ENCODE assay signal across 11 cellular contexts in genomic region chr2:187658952-187659525, GRCh38.
DNase-seq lines count a peak whose midpoint lies in the region; ATAC-seq and TF ChIP-seq lines count a peak whose summit lies in the region.
"Had no signal": no experiment of that assay in that cellular context is flagged by ENCODE, and none has a peak within 500 bp of the region (broad histone marks: within the 10 kb centered on the region; RNA-seq: fewer than 3 reads in every experiment).

No MANE protein-coding gene starts in this region.

- H3K4me3 ChIP-seq in AG04450 (ENCODE audit: low read depth, low read length) (no peak overlapping the region), GM23338 (no peak overlapping the region), fibroblast of villous mesenchyme (ENCODE audit: low read depth, low read length) (no peak overlapping the region), sigmoid colon (no peak overlapping the region)
- H3K4me3 ChIP-seq: esophagus muscularis mucosa had no signal

- 0 out of 2 replicates have a peak, but pooled peaks cover 3% of the 10 kb centered on the region for H4K20me1 ChIP-seq in GM23338 (replicated peaks; ENCODE audit: insufficient read depth)

- H3K36me3 ChIP-seq in GM23338 (ENCODE audit: insufficient read depth) = peaks cover 17% of the 10 kb centered on the region
- H3K36me3 ChIP-seq in sigmoid colon = no peaks in the 10 kb centered on the region
- H3K36me3 ChIP-seq: esophagus muscularis mucosa had no signal

- intact Hi-C loops in sigmoid colon (cut with DNase I) = no loop called here

- H3K27ac Mint-ChIP-seq in GM23338 = no peak overlapping the region
- H3K27ac Mint-ChIP-seq: activated B cell treated with CpG ODN at 0.5 μM for 24 hours had no signal

- peaks cover 9% of the 10 kb centered on the region; the same call in 2 of the 3 replicates for H3K9me3 Mint-ChIP-seq in GM23338
- H3K9me3 Mint-ChIP-seq: activated B cell treated with CpG ODN at 0.5 μM for 24 hours had no signal

- TF ChIP-seq POLR2A in sigmoid colon (IDR thresholded peaks at IDR 0.05) = no peak

- peak; percentile 6 for DNase-seq in AG04450 (ENCODE audit: low read depth, low spot score)
- peak; percentile 80 for DNase-seq in GM23338 (ENCODE audit: low spot score)
- peak; percentile 49 for DNase-seq in OCI-M1 (lab: John Stamatoyannopoulos, UW)
- peak; percentile 43 for DNase-seq in fibroblast of villous mesenchyme (ENCODE audit: low read depth)
- no peak for DNase-seq in sigmoid colon
- no peak for DNase-seq in superior temporal gyrus (ENCODE audit: extremely low spot score)
- DNase-seq: activated B cell treated with CpG ODN at 0.5 μM for 24 hours, DMS153 had no signal

- peaks cover 9% of the 10 kb centered on the region for H3K9me2 ChIP-seq in GM23338 (ENCODE audit: insufficient read depth)

- 0 out of 2 replicates have a peak, but pooled peaks cover 5% of the 10 kb centered on the region for H3K79me2 ChIP-seq in GM23338 (replicated peaks; ENCODE audit: insufficient read depth)

- no peak overlapping the region for H3K4me2 ChIP-seq in GM23338

- H3K9me3 ChIP-seq in AG04450 (ENCODE audit: control insufficient read depth, insufficient read depth, low read length) = no peaks in the 10 kb centered on the region
- no peaks in the 10 kb centered on the region for H3K9me3 ChIP-seq in sigmoid colon
- H3K9me3 ChIP-seq: esophagus muscularis mucosa had no signal

- peak; percentile 91 for ATAC-seq in GM23338
- no peak for ATAC-seq in HG03469 (IDR thresholded peaks at IDR 0.05; ENCODE audit: unreplicated experiment)
- ATAC-seq in GM18517 (IDR thresholded peaks at IDR 0.05; ENCODE audit: unreplicated experiment) = no peak

- TF ChIP-seq CTCF in AG04450 (IDR thresholded peaks at IDR 0.05; ENCODE audit: low read depth, low read length) (peak; percentile 69), GM23338 (conservative IDR thresholded peaks at IDR 0.05; ENCODE audit: low read depth in 2 of 2) (peak; percentile 75 to 78), fibroblast of villous mesenchyme (IDR thresholded peaks at IDR 0.05; ENCODE audit: insufficient read depth, low read depth, low read length) (peak; percentile 69), sigmoid colon (IDR thresholded peaks at IDR 0.05) (no peak)

- H3K4me1 ChIP-seq in GM23338 (ENCODE audit: insufficient read depth) (peaks cover 32% of the 10 kb centered on the region), sigmoid colon (no peaks in the 10 kb centered on the region)
- H3K4me1 ChIP-seq: esophagus muscularis mucosa had no signal

- no peaks in the 10 kb centered on the region for H3K27me3 Mint-ChIP-seq in GM23338 (ENCODE audit: insufficient read depth, low read depth, poor library complexity)
- H3K27me3 Mint-ChIP-seq: activated B cell treated with CpG ODN at 0.5 μM for 24 hours had no signal

- peaks cover 16% of the 10 kb centered on the region; the same call in 2 of the 3 replicates for H3K4me1 Mint-ChIP-seq in GM23338
- H3K4me1 Mint-ChIP-seq: activated B cell treated with CpG ODN at 0.5 μM for 24 hours had no signal

- H2AFZ ChIP-seq in GM23338 = no peak overlapping the region

- TF ChIP-seq EP300 in sigmoid colon (IDR thresholded peaks at IDR 0.05) = no peak

- 38 to 43% methylated on average over 5 of the region's 5 CpGs for WGBS in sigmoid colon, 2 donors

- no peak overlapping the region for H3K4me3 Mint-ChIP-seq in GM23338
- H3K4me3 Mint-ChIP-seq: activated B cell treated with CpG ODN at 0.5 μM for 24 hours had no signal

- no peaks in the 10 kb centered on the region for H3K27me3 ChIP-seq in AG04450 (ENCODE audit: control insufficient read depth, insufficient read depth, low read length)
- no peaks in the 10 kb centered on the region for H3K27me3 ChIP-seq in GM23338 (ENCODE audit: insufficient read depth)
- no peaks in the 10 kb centered on the region for H3K27me3 ChIP-seq in sigmoid colon
- H3K27me3 ChIP-seq: esophagus muscularis mucosa had no signal

- H3F3A ChIP-seq in GM23338 (replicated peaks; ENCODE audit: low read depth) = peaks cover 10% of the 10 kb centered on the region; the same call in 1 of the 2 replicates

- POLR2A ChIA-PET in AG04450 (lab: Yijun Ruan, JAX) = no interaction called here

- H3K27ac ChIP-seq in AG04450 (ENCODE audit: low read depth, low read length) (peak overlapping the region; percentile 21), GM23338 (ENCODE audit: low read depth) (no peak overlapping the region), sigmoid colon (no peak overlapping the region)
- H3K27ac ChIP-seq: esophagus muscularis mucosa had no signal

- CTCF ChIA-PET in AG04450 (lab: Charles Lee) = interaction anchor here (0.6 to 1.5 kb wide), 16 partner anchors 9 to 1226 kb away, joined by 3 to 7 read pairs (median 4); no protein-coding TSS in a partner anchor

- peaks cover 28% of the 10 kb centered on the region for H3K36me3 Mint-ChIP-seq in GM23338 (ENCODE audit: low read depth)

TF ChIP-seq in GM23338, 12 proteins besides CTCF, POLR2A, EP300 and RAD21:
- TF ChIP-seq STAT1 (IDR thresholded peaks at IDR 0.05; ENCODE audit: unreplicated experiment) = no peak
- TF ChIP-seq POLR2AphosphoS5 (IDR thresholded peaks at IDR 0.05; ENCODE audit: low read depth) = peak; percentile 44; the same call in 1 of the 2 replicates
TF ChIP-seq in GM23338: peak in this region for 1.

Comparison
In these comparisons a context has a peak if more than half of its experiments do, and no peak if none do; other contexts are left out.
1. DNase-seq: peak in AG04450 (single experiment), GM23338 (single experiment), OCI-M1 (single experiment) and fibroblast of villous mesenchyme (single experiment); none in sigmoid colon (single experiment) and superior temporal gyrus (single experiment).
2. CTCF ChIP-seq: peak in AG04450 (single experiment), GM23338 (2 of 2) and fibroblast of villous mesenchyme (single experiment); none in sigmoid colon (0 of 4).